Comparison of ENCODE assay signal across 24 cellular contexts in the genomic region with DNA sequence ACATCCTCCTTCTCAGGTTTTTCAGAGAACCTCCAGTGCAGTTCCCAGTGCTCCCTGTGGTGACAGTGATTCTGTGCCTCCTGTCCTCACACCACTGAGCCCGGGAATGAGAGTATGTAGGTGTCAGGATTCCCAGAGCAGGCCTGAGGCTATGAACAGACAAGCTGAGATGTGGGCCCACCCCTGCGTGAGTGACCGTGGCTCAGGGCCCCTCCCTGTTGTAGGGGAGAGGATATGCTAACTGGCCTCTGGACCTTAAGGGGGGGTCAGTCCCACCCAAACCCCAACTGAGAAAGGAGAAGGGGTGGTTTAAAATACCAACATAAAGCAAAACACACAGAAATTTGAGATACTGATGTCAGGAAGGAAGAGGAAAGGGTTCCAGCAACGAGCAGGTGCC.
"Had no signal": no experiment of that assay in that cellular context is flagged by ENCODE, and none has a peak within 500 bp of the region (broad histone marks: within the 10 kb centered on the region; RNA-seq: fewer than 3 reads in every experiment).

No MANE protein-coding gene starts in this region.

- FAIRE-seq: colon, endothelial cell of umbilical vein, frontal cortex, kidney had no signal

- ATAC-seq: foreskin keratinocyte, gastroesophageal sphincter, heart right ventricle, left colon, left lobe of liver, left ventricle myocardium superior, lower lobe of right lung had no signal

- DNase-seq: dermis blood vessel endothelial cell; dorsolateral prefrontal cortex; effector CD4-positive, alpha-beta T cell; effector memory CD4-positive, alpha-beta T cell; foreskin keratinocyte; glutamatergic neuron; heart right ventricle; hypothalamus; immature natural killer cell; islet precursor cell; kidney; kidney glomerular epithelial cell; left colon; left ventricle myocardium superior; lower lobe of right lung; mesenchymal stem cell; midbrain had no signal

- H3K27ac ChIP-seq: coronary artery, dorsolateral prefrontal cortex, esophagus muscularis mucosa, foreskin keratinocyte, gastroesophageal sphincter, heart right ventricle, lower lobe of right lung had no signal

- H3K4me1 ChIP-seq: foreskin keratinocyte, lower lobe of right lung had no signal

- H3K36me3 ChIP-seq: esophagus muscularis mucosa, gastroesophageal sphincter, heart right ventricle, lower lobe of right lung had no signal

- H3K9me3 ChIP-seq: esophagus muscularis mucosa, gastroesophageal sphincter, heart right ventricle, lower lobe of right lung had no signal

- H3K4me3 ChIP-seq: coronary artery, dorsolateral prefrontal cortex, esophagus muscularis mucosa, gastroesophageal sphincter, heart right ventricle, lower lobe of right lung had no signal

- H3K27me3 ChIP-seq: foreskin keratinocyte had no signal
